ENCODE assay signal across 8 cellular contexts in genomic region chr6:89828475-89828987, GRCh38. TPM values are rescaled to one million over a fixed set of nuclear protein-coding genes. Genes with fewer than 3 reads are reported as not detected.
DNase-seq lines count a peak whose midpoint lies in the region; ATAC-seq, FAIRE-seq and TF ChIP-seq lines count a peak whose summit lies in the region.
"Not testable (repeated sequence)": the region's sequence is repeated elsewhere in the genome, so short reads cannot be mapped to it uniquely, and the experiment has no call there.

No MANE protein-coding gene starts in this region.

- peaks cover 22% of the 10 kb centered on the region for H3K79me2 ChIP-seq in keratinocyte (ENCODE audit: control insufficient read depth, insufficient read depth, low read length)

- H3K27ac Mint-ChIP-seq in T-cell: peak overlapping the region; percentile 96 to 99
- not testable (repeated sequence) for H3K27ac Mint-ChIP-seq in endothelial cell (ENCODE audit: unreplicated experiment); nephron progenitor cell
- H3K27ac Mint-ChIP-seq in stimulated activated naive CD8-positive, alpha-beta T cell treated with anti-CD3 and anti-CD28 coated beads, Interleukin-15, Interleukin-2, amounts not matched to agents 100 ng/mL and 50 ng/mL, for 24 hours: peak overlapping the region; percentile 93

- H3K4me3 Mint-ChIP-seq in T-cell (peak overlapping the region; percentile 94 to 100 (median 98)), endothelial cell (ENCODE audit: unreplicated experiment) (peak overlapping the region; percentile 99), nephron progenitor cell (peak overlapping the region; percentile 97)
- H3K4me3 Mint-ChIP-seq in stimulated activated naive CD8-positive, alpha-beta T cell treated with anti-CD3 and anti-CD28 coated beads, Interleukin-15, Interleukin-2, amounts not matched to agents 100 ng/mL and 50 ng/mL, for 24 hours: peak overlapping the region; percentile 94

- H3K27ac ChIP-seq in BLaER1 (peak overlapping the region; percentile 60; the same call in 1 of the 2 replicates), HL-60 (replicated peaks) (peak overlapping the region; percentile 76), keratinocyte (ENCODE audit: control insufficient read depth, insufficient read depth, low read length) (peak overlapping the region; percentile 76)

- not testable (repeated sequence) for H3K27me3 Mint-ChIP-seq in T-cell; endothelial cell (ENCODE audit: unreplicated experiment); nephron progenitor cell (ENCODE audit: low read depth, poor library complexity); stimulated activated naive CD8-positive, alpha-beta T cell treated with anti-CD3 and anti-CD28 coated beads, Interleukin-15, Interleukin-2, amounts not matched to agents 100 ng/mL and 50 ng/mL, for 24 hours

- H2AFZ ChIP-seq in keratinocyte (ENCODE audit: control insufficient read depth, low read length): peak overlapping the region; percentile 99

- FAIRE-seq in keratinocyte (lab: Jason Lieb, UNC): not testable (repeated sequence)

- not testable (repeated sequence) for H3K9me1 ChIP-seq in keratinocyte (ENCODE audit: control insufficient read depth, extremely low read depth, insufficient read depth, low read length)

- CTCF ChIA-PET in T-cell (lab: Charles Lee): interaction anchor here (1.0 to 1.9 kb wide), 2 partner anchors 9 kb away, joined by 5 to 21 read pairs; partner anchors contain the start of gene MDN1 (in 2 of the 2)

- H3K4me1 Mint-ChIP-seq in T-cell: peaks cover 27 to 43% (median 33%) of the 10 kb centered on the region in 3 donors
- H3K4me1 Mint-ChIP-seq in endothelial cell (ENCODE audit: unreplicated experiment): peaks cover 15% of the 10 kb centered on the region
- H3K4me1 Mint-ChIP-seq in nephron progenitor cell: peaks cover 21% of the 10 kb centered on the region
- peaks cover 28% of the 10 kb centered on the region for H3K4me1 Mint-ChIP-seq in stimulated activated naive CD8-positive, alpha-beta T cell treated with anti-CD3 and anti-CD28 coated beads, Interleukin-15, Interleukin-2, amounts not matched to agents 100 ng/mL and 50 ng/mL, for 24 hours (ENCODE audit: low read depth)

- peak overlapping the region; percentile 59 for H3K4me2 ChIP-seq in BLaER1
- H3K4me2 ChIP-seq in keratinocyte (ENCODE audit: control insufficient read depth, extremely low read depth, insufficient read depth, low read depth, low read length): peak overlapping the region; percentile 94

- peak overlapping the region; percentile 81 for H3K9ac ChIP-seq in BLaER1
- H3K9ac ChIP-seq in adipocyte (ENCODE audit: low read length): peak overlapping the region; percentile 89
- peak overlapping the region; percentile 78 for H3K9ac ChIP-seq in keratinocyte (ENCODE audit: control insufficient read depth, extremely low read depth, insufficient read depth, low read length)

- H3K36me3 ChIP-seq in BLaER1; keratinocyte (ENCODE audit: control insufficient read depth in 2 of 2, extremely low read depth in 1 of 2, insufficient read depth in 2 of 2, low read length in 2 of 2): not testable (repeated sequence)
- H3K36me3 ChIP-seq in adipocyte (ENCODE audit: control insufficient read depth, insufficient read depth, low read length, severe bottlenecking): peaks cover 10% of the 10 kb centered on the region

- ATAC-seq in T-cell (replicated peaks in 1 of 4): not testable (repeated sequence)

- not testable (repeated sequence) for TF ChIP-seq CTCF in HL-60 (IDR thresholded peaks at IDR 0.05; ENCODE audit: insufficient read depth, low read length); endothelial cell (IDR thresholded peaks at IDR 0.05; ENCODE audit: unreplicated experiment); keratinocyte (optimal IDR thresholded peaks at IDR 0.05 in 1 of 3, IDR thresholded peaks at IDR 0.05 in 1 of 3, conservative IDR thresholded peaks at IDR 0.05 in 1 of 3; ENCODE audit: extremely low read depth in 1 of 3, insufficient read depth in 2 of 3, low read length in 3 of 3); nephron progenitor cell (IDR thresholded peaks at IDR 0.05)

- dilution Hi-C loops in keratinocyte (cut with MboI; ENCODE audit: extremely low pct_ligation_motif_present, low sequenced_read_pairs): not testable (repeated sequence)

- H3K4me3 ChIP-seq in BLaER1 (peak overlapping the region; percentile 80), HL-60 (replicated peaks; ENCODE audit: insufficient read depth, low read length) (peak overlapping the region; percentile 85), adipocyte (ENCODE audit: low read length) (peak overlapping the region; percentile 99), keratinocyte (ENCODE audit: control insufficient read depth in 2 of 3, extremely low read depth in 1 of 3, insufficient read depth in 2 of 3, low read depth in 1 of 3, low read length in 3 of 3) (peak overlapping the region; percentile 88 to 96 (median 95))

- H3K36me3 Mint-ChIP-seq in T-cell (peaks cover 13% of the 10 kb centered on the region), nephron progenitor cell (ENCODE audit: low read depth) (peaks cover 22% of the 10 kb centered on the region)
- not testable (repeated sequence) for H3K36me3 Mint-ChIP-seq in endothelial cell (ENCODE audit: low read depth, unreplicated experiment)
- H3K36me3 Mint-ChIP-seq in stimulated activated naive CD8-positive, alpha-beta T cell treated with anti-CD3 and anti-CD28 coated beads, Interleukin-15, Interleukin-2, amounts not matched to agents 100 ng/mL and 50 ng/mL, for 24 hours (ENCODE audit: low read depth): peaks cover 32% of the 10 kb centered on the region

- POLR2A ChIA-PET in T-cell (lab: Charles Lee): interaction anchor here (0.6 to 1.7 kb wide), 7 partner anchors 8 to 748 kb away, joined by 3 to 24 read pairs (median 5); partner anchors contain the start of genes MDN1 (in 2 of the 2), GJA10 (in 1 of the 2) and PNRC1 (in 1 of the 2)

- not testable (repeated sequence) for DNase-seq in HL-60 (ENCODE audit: low read depth in 1 of 2, low spot score in 1 of 2); T-cell; adipocyte (ENCODE audit: low read depth); endothelial cell (ENCODE audit: low spot score); keratinocyte (ENCODE audit: low read depth, low spot score); nephron progenitor cell

- not testable (repeated sequence) for H4K20me1 ChIP-seq in BLaER1; keratinocyte (ENCODE audit: control insufficient read depth, extremely low read depth, insufficient read depth, low read length)

- not testable (repeated sequence) for H3K9me3 ChIP-seq in BLaER1; adipocyte (ENCODE audit: control insufficient read depth, low read length); keratinocyte (ENCODE audit: control insufficient read depth, low read depth, low read length)

- H3K27me3 ChIP-seq in BLaER1; HL-60 (ENCODE audit: insufficient read depth, poor library complexity, severe bottlenecking); adipocyte (replicated peaks; ENCODE audit: control insufficient read depth, insufficient read depth, low read length); keratinocyte (ENCODE audit: control insufficient read depth, extremely low read depth, insufficient read depth, low read length): not testable (repeated sequence)

- not testable (repeated sequence) for H3K9me3 Mint-ChIP-seq in T-cell; endothelial cell (ENCODE audit: unreplicated experiment); nephron progenitor cell; stimulated activated naive CD8-positive, alpha-beta T cell treated with anti-CD3 and anti-CD28 coated beads, Interleukin-15, Interleukin-2, amounts not matched to agents 100 ng/mL and 50 ng/mL, for 24 hours

- peaks cover 10% of the 10 kb centered on the region; the same call in 1 of the 2 replicates for H3K4me1 ChIP-seq in BLaER1
- H3K4me1 ChIP-seq in adipocyte (ENCODE audit: control insufficient read depth, insufficient read depth, low read length); keratinocyte (ENCODE audit: control insufficient read depth, extremely low read depth, insufficient read depth, low read length): not testable (repeated sequence)

RNA-seq across cellular contexts. Expression of gene CASP8AP2, which starts 1.1 kb away (rescaled TPM):
- total RNA-seq in T-cell (10 to 100 TPM; 27.8 to 46.8 (median 39.7) TPM), endothelial cell (ENCODE audit: unreplicated experiment) (19.2 TPM)
- 4.9 to 8.5 TPM (median 5.4 TPM) in 3 replicates for polyA plus RNA-seq in keratinocyte
- polyA plus RNA-seq in keratinocyte (2011; ENCODE audit: low read depth): 18.4 TPM
- 1.8 and 3.6 TPM in 2 replicates for polyA plus RNA-seq in keratinocyte (2011; cell fraction: cytosol; rRNA removed)
- polyA plus RNA-seq in keratinocyte (2011; cell fraction: nucleus; rRNA removed): 7.3 and 10.0 TPM in 2 replicates
- 4.4 and 5.3 TPM in 2 replicates for polyA plus RNA-seq in keratinocyte (2012; ENCODE audit: low replicate concordance)
- polyA minus RNA-seq in keratinocyte: 2.3 to 14.3 TPM (median 6.7 TPM) in 3 replicates
- 4.6 TPM for polyA minus RNA-seq in keratinocyte (2011; cell fraction: cytosol; rRNA and poly(A)+ RNA removed)
- polyA minus RNA-seq in keratinocyte (2011; cell fraction: nucleus; rRNA and poly(A)+ RNA removed): 7.6 and 15.6 TPM in 2 replicates

RNA-seq across cellular contexts. Expression of gene MDN1, which starts 8.9 kb away (rescaled TPM):
- total RNA-seq in T-cell (10 to 100 TPM; 56.0 to 64.9 (median 60.8) TPM), endothelial cell (ENCODE audit: unreplicated experiment) (70.0 TPM)
- polyA plus RNA-seq in keratinocyte: 6.7 to 16.0 TPM (median 10.1 TPM) in 3 replicates
- polyA plus RNA-seq in keratinocyte (2011; ENCODE audit: low read depth): 6.5 TPM
- 4.8 and 9.1 TPM in 2 replicates for polyA plus RNA-seq in keratinocyte (2011; cell fraction: cytosol; rRNA removed)
- polyA plus RNA-seq in keratinocyte (2011; cell fraction: nucleus; rRNA removed): 47.8 and 64.0 TPM in 2 replicates
- 14.3 and 14.9 TPM in 2 replicates for polyA plus RNA-seq in keratinocyte (2012; ENCODE audit: low replicate concordance)
- polyA minus RNA-seq in keratinocyte: 14.1 to 38.4 TPM (median 21.3 TPM) in 3 replicates
- 6.3 TPM for polyA minus RNA-seq in keratinocyte (2011; cell fraction: cytosol; rRNA and poly(A)+ RNA removed)
- 38.2 and 65.8 TPM in 2 replicates for polyA minus RNA-seq in keratinocyte (2011; cell fraction: nucleus; rRNA and poly(A)+ RNA removed)
